In genomic region chr6:93418113-93418447, GRCh38 we compare ENCODE assay signal across 9 cellular contexts. TPM values are rescaled to one million over a fixed set of nuclear protein-coding genes. Genes with fewer than 3 reads are reported as not detected.
DNase-seq lines count a peak whose midpoint lies in the region; ATAC-seq and TF ChIP-seq lines count a peak whose summit lies in the region.
"Had no signal": no experiment of that assay in that cellular context is flagged by ENCODE, and none has a peak within 500 bp of the region (broad histone marks: within the 10 kb centered on the region; RNA-seq: fewer than 3 reads in every experiment).

No MANE protein-coding gene starts in this region.

- H3K36me3 ChIP-seq in right atrium auricular region (no peaks in the 10 kb centered on the region), brain microvascular endothelial cell (replicated peaks) (no peaks in the 10 kb centered on the region), upper lobe of right lung (no peaks in the 10 kb centered on the region)

- H3K4me1 ChIP-seq in right atrium auricular region (peaks cover 0 to 28% of the 10 kb centered on the region in 2 donors), upper lobe of right lung (peaks cover 33% of the 10 kb centered on the region)

- H3K36me3 Mint-ChIP-seq in mesothelial cell of epicardium = no peaks in the 10 kb centered on the region
- H3K36me3 Mint-ChIP-seq in effector memory CD8-positive, alpha-beta T cell (ENCODE audit: insufficient read depth) = no peaks in the 10 kb centered on the region

- H3K27me3 Mint-ChIP-seq in mesothelial cell of epicardium (ENCODE audit: low read depth) = peaks cover 44% of the 10 kb centered on the region
- H3K27me3 Mint-ChIP-seq in effector memory CD8-positive, alpha-beta T cell = peaks cover 24 to 30% of the 10 kb centered on the region in 2 donors

- peaks cover 27% of the 10 kb centered on the region for H3K4me1 Mint-ChIP-seq in mesothelial cell of epicardium
- H3K4me1 Mint-ChIP-seq in effector memory CD8-positive, alpha-beta T cell (ENCODE audit: low read depth in 2 of 2) = peaks cover 0 to 6% of the 10 kb centered on the region in 2 donors

- peak overlapping the region; percentile 64 to 65 for H3K4me3 ChIP-seq in right atrium auricular region
- H3K4me3 ChIP-seq in brain microvascular endothelial cell (ENCODE audit: low read depth, low read length) = peak overlapping the region; percentile 61
- peak overlapping the region; percentile 42 for H3K4me3 ChIP-seq in upper lobe of right lung

- H3K27ac Mint-ChIP-seq in mesothelial cell of epicardium = no peak overlapping the region
- no peak overlapping the region for H3K27ac Mint-ChIP-seq in effector memory CD8-positive, alpha-beta T cell

- ATAC-seq in upper lobe of right lung (no peak), HG02973 (IDR thresholded peaks at IDR 0.05; ENCODE audit: unreplicated experiment) (no peak), HG03135 (IDR thresholded peaks at IDR 0.05; ENCODE audit: unreplicated experiment) (no peak)
- ATAC-seq in effector memory CD8-positive, alpha-beta T cell (replicated peaks) = no peak
- ATAC-seq: HCT116 had no signal

- TF ChIP-seq CTCF in right atrium auricular region (IDR thresholded peaks at IDR 0.05) (no peak), brain microvascular endothelial cell (IDR thresholded peaks at IDR 0.05; ENCODE audit: low read depth, low read length, missing control alignments) (no peak), mesothelial cell of epicardium (IDR thresholded peaks at IDR 0.05; ENCODE audit: unreplicated experiment) (no peak), upper lobe of right lung (IDR thresholded peaks at IDR 0.05) (no peak)

- H3K27me3 ChIP-seq in right atrium auricular region (peaks cover 0 to 5% of the 10 kb centered on the region in 2 donors), brain microvascular endothelial cell (replicated peaks) (peaks cover 2% of the 10 kb centered on the region), upper lobe of right lung (peaks cover 89% of the 10 kb centered on the region)

- peak overlapping the region; percentile 95 for H3K4me3 Mint-ChIP-seq in mesothelial cell of epicardium
- peak overlapping the region in 1 of 2 donors; percentile 51 for H3K4me3 Mint-ChIP-seq in effector memory CD8-positive, alpha-beta T cell

- intact Hi-C loops in cardiac septum (cut with DNase I) (no loop called here), upper lobe of right lung (cut with DNase I) (no loop called here)

- no peaks in the 10 kb centered on the region for H3K9me3 Mint-ChIP-seq in mesothelial cell of epicardium
- no peaks in the 10 kb centered on the region for H3K9me3 Mint-ChIP-seq in effector memory CD8-positive, alpha-beta T cell

- no peaks in the 10 kb centered on the region for H3K9me3 ChIP-seq in right atrium auricular region
- no peaks in the 10 kb centered on the region for H3K9me3 ChIP-seq in upper lobe of right lung

- H3K27ac ChIP-seq in right atrium auricular region = peak overlapping the region; percentile 82 to 88
- H3K27ac ChIP-seq in brain microvascular endothelial cell = no peak overlapping the region
- no peak overlapping the region for H3K27ac ChIP-seq in upper lobe of right lung

- DNase-seq in right atrium auricular region (ENCODE audit: low spot score) (no peak), cardiac septum (ENCODE audit: low spot score) (no peak), brain microvascular endothelial cell (no peak), mesothelial cell of epicardium (ENCODE audit: low spot score in 2 of 2, unreplicated experiment in 2 of 2) (no peak), upper lobe of right lung (no peak)
- no peak for DNase-seq in effector memory CD8-positive, alpha-beta T cell

- in situ Hi-C loops in brain microvascular endothelial cell (cut with HindIII; ENCODE audit: low pct_ligation_motif_present, low sequenced_read_pairs) = no loop called here

RNA-seq across cellular contexts. Expression of gene EPHA7, which starts 1.3 kb away (rescaled TPM):
- total RNA-seq in right atrium auricular region (1 to 10 TPM; 8.4 to 8.8 TPM), cardiac septum (6.2 TPM), mesothelial cell of epicardium (11.3 to 12.4 TPM (median 11.7 TPM) in 3 replicates), upper lobe of right lung (0.14 TPM)

Comparison
In these comparisons a context has a peak if more than half of its experiments do, and no peak if none do; other contexts are left out.
1. H3K27ac ChIP-seq: peak in right atrium auricular region (2 of 2); none in brain microvascular endothelial cell (single experiment) and upper lobe of right lung (single experiment).
2. Peak in every context shown above with its lines, with median percentiles within 50 percentile points of each other: H3K4me3 ChIP-seq.